8 cellular contexts compared by ENCODE assay signal in the genomic region with DNA sequence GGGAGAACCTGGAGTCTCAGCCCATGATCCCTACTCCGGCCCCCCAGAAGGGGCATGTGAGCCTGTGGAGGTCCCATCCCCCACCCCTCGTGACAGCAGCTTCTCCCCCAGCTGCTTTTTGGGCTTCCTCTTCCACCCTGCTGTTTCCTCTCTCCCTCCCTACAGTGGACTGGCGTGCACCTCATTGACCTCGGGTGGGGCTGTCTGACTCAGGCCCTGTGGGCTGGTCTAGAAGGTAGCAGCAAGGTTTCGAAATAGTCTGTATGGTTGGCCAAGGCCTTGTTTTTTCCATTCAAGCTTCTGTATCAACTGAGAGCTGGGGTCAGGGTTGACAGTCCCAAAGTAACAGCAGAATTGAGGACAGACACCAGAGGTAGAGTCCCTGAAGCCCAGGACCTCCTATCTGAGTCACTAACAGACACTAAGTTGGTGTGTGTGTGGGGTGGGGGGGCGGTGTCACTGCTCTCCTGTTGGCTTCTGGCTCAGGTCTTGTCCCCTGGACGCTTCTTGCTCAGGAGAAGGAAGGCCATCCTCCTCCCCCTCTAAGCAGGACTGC. TPM values are rescaled to one million over a fixed set of nuclear protein-coding genes. Genes with fewer than 3 reads are reported as not detected.
DNase-seq lines count a peak whose midpoint lies in the region; ATAC-seq and TF ChIP-seq lines count a peak whose summit lies in the region.

No MANE protein-coding gene starts in this region.

- peaks cover 4% of the 10 kb centered on the region for H3K27me3 Mint-ChIP-seq in HFFc6 (ENCODE audit: insufficient read depth)
- peaks cover 19% of the 10 kb centered on the region for H3K27me3 Mint-ChIP-seq in H9 (ENCODE audit: low read depth)

- H3K9ac ChIP-seq in H9 (ENCODE audit: extremely low read depth, insufficient read length, low read length) = no peak overlapping the region

- H4K8ac ChIP-seq in H9 (replicated peaks; ENCODE audit: insufficient read length, low read depth, low read length) = no peak overlapping the region

- H3K14ac ChIP-seq in H9 (ENCODE audit: insufficient read depth, low read length) = no peak overlapping the region

- H3K9me3 ChIP-seq in MG63 (no peaks in the 10 kb centered on the region), lower lobe of right lung (no peaks in the 10 kb centered on the region), H9 (ENCODE audit: control insufficient read depth, low read depth, low read length) (no peaks in the 10 kb centered on the region)

- H2BK5ac ChIP-seq in H9 (ENCODE audit: insufficient read length, low read length) = no peak overlapping the region

- no peaks in the 10 kb centered on the region for H3K36me3 ChIP-seq in MG63
- H3K36me3 ChIP-seq in lower lobe of right lung = no peaks in the 10 kb centered on the region

- H3K4me3 ChIP-seq in MG63 (no peak overlapping the region), cardiac fibroblast (replicated peaks in 1 of 2; ENCODE audit: low read depth in 2 of 2, low read length in 2 of 2) (no peak overlapping the region), lower lobe of right lung (no peak overlapping the region)

- no peak overlapping the region for H2BK20ac ChIP-seq in H9 (ENCODE audit: low read depth, low read length, poor library complexity, severe bottlenecking)

- H3K27ac ChIP-seq in lower lobe of right lung = peak overlapping the region; percentile 58
- H3K27ac ChIP-seq in H9 (ENCODE audit: insufficient read length, low read depth, low read length) = no peak overlapping the region

- H2AK5ac ChIP-seq in H9 (ENCODE audit: insufficient read length, low read length) = no peak overlapping the region

- no peak overlapping the region for H3K4me3 Mint-ChIP-seq in HFFc6
- no peak overlapping the region for H3K4me3 Mint-ChIP-seq in H9

- DNase-seq in HFFc6 (peak; percentile 49), MG63 (peak; percentile 85), cardiac fibroblast (ENCODE audit: low read depth in 2 of 2) (peak; percentile 76 to 85), lower lobe of right lung (peak; percentile 87), NCI-H1694 (lab: John Stamatoyannopoulos, UW) (no peak), H9 (no peak), NCI-H69 (lab: John Stamatoyannopoulos, UW) (no peak)

- no CpG with 5 or more reads among the region's 7 CpGs for WGBS in H9 (ENCODE audit: extremely low coverage, insufficient read length, low lambda C conversion rate)

- peaks cover 25% of the 10 kb centered on the region for H3K4me1 ChIP-seq in lower lobe of right lung
- H3K4me1 ChIP-seq in H9 (ENCODE audit: insufficient read depth, low read length) = no peaks in the 10 kb centered on the region

- H2AFZ ChIP-seq in H9 (ENCODE audit: low read length) = no peak overlapping the region

- H3K18ac ChIP-seq in H9 (ENCODE audit: insufficient read length, low read depth, low read length) = no peak overlapping the region

- H3K4me1 Mint-ChIP-seq in HFFc6 (ENCODE audit: low read depth) (peaks cover 36% of the 10 kb centered on the region), H9 (peaks cover 16 to 22% of the 10 kb centered on the region in 2 experiments)

- TF ChIP-seq CTCF in HFFc6 (IDR thresholded peaks at IDR 0.05) (no peak), cardiac fibroblast (IDR thresholded peaks at IDR 0.05; ENCODE audit: low read depth, low read length) (no peak), lower lobe of right lung (IDR thresholded peaks at IDR 0.05) (no peak), H9 (conservative IDR thresholded peaks at IDR 0.05) (no peak)

- H3K56ac ChIP-seq in H9 (ENCODE audit: insufficient read length, low read depth, low read length) = no peak overlapping the region

- H3K4ac ChIP-seq in H9 (ENCODE audit: low read depth, low read length) = no peak overlapping the region

- intact Hi-C loops in lower lobe of right lung (cut with DNase I) = no loop called here

- no peak overlapping the region for H2BK15ac ChIP-seq in H9 (ENCODE audit: low read depth, low read length)

- H4K5ac ChIP-seq in H9 (ENCODE audit: insufficient read length, low read depth, low read length) = no peak overlapping the region

- H2BK12ac ChIP-seq in H9 (ENCODE audit: insufficient read length, low read depth, low read length) = no peak overlapping the region

- H3K9me3 Mint-ChIP-seq in HFFc6 (no peaks in the 10 kb centered on the region), H9 (no peaks in the 10 kb centered on the region)

- no peak overlapping the region for H3K23ac ChIP-seq in H9 (ENCODE audit: insufficient read length, low read depth, low read length)

- no peak overlapping the region for H3K4me2 ChIP-seq in H9 (ENCODE audit: insufficient read depth, insufficient read length, low read length)

- ATAC-seq in GM18519 (IDR thresholded peaks at IDR 0.05; ENCODE audit: low FRiP score, unreplicated experiment) = peak; percentile 50
- ATAC-seq in lower lobe of right lung = peak; percentile 91 to 93

- H3K27me3 ChIP-seq in MG63 = no peaks in the 10 kb centered on the region
- H3K27me3 ChIP-seq in lower lobe of right lung (ENCODE audit: low read depth) = peaks cover 10% of the 10 kb centered on the region
- H3K27me3 ChIP-seq in H9 (ENCODE audit: insufficient read depth, low read length) = no peaks in the 10 kb centered on the region

- H3K36me3 Mint-ChIP-seq in HFFc6 (ENCODE audit: low read depth) = no peaks in the 10 kb centered on the region
- H3K36me3 Mint-ChIP-seq in H9 (ENCODE audit: insufficient read depth in 1 of 3, low read depth in 3 of 3) = no peaks in the 10 kb centered on the region

- H3K79me1 ChIP-seq in H9 (ENCODE audit: insufficient read depth, low read depth, low read length, poor library complexity, severe bottlenecking) = no peaks in the 10 kb centered on the region

- H3K27ac Mint-ChIP-seq in HFFc6 (peak overlapping the region; percentile 47), H9 (0 out of 7 replicates have a peak overlapping the region, but pooled peaks of 1 of the 3 experiments have one; percentile 27)

- H2BK120ac ChIP-seq in H9 (ENCODE audit: low read depth, low read length, poor library complexity, severe bottlenecking) = no peak overlapping the region

- no peak overlapping the region for H3T11ph ChIP-seq in H9 (ENCODE audit: low read length)

- no peaks in the 10 kb centered on the region for H3K23me2 ChIP-seq in H9 (ENCODE audit: insufficient read length, low read depth, low read length, poor library complexity, severe bottlenecking)

- no peaks in the 10 kb centered on the region for H4K20me1 ChIP-seq in H9 (ENCODE audit: control insufficient read depth, insufficient read depth, insufficient read length)

- H4K91ac ChIP-seq in H9 (ENCODE audit: insufficient read length, low read depth, low read length) = no peak overlapping the region

- no peaks in the 10 kb centered on the region for H3K79me2 ChIP-seq in H9 (ENCODE audit: insufficient read depth, low read length)

RNA-seq across cellular contexts. Expression of gene SLC37A2, which starts 7.7 kb away (rescaled TPM):
- total RNA-seq in HFFc6 (2021; fragmentation: NEBNext Ultra II Directional; extraction: Animal tissue kit (Norgen Biotek cat#: 25700)) = 1 to 10 TPM; 1.7 to 4.5 (median 3.7) TPM
- 0.07 and 0.79 TPM in 2 replicates for total RNA-seq in MG63 (2014; rRNA removed; shearing (Covaris generic); ENCODE audit: low replicate concordance)
- total RNA-seq in lower lobe of right lung = 25.0 TPM
- 0.61 and 1.2 TPM in 2 replicates for total RNA-seq in H9 (2021)

RNA-seq across cellular contexts. Expression of gene TMEM218, which starts 40.6 kb away (rescaled TPM):
- total RNA-seq in HFFc6 (2021; fragmentation: NEBNext Ultra II Directional; extraction: Animal tissue kit (Norgen Biotek cat#: 25700)) = 10 to 100 TPM; 14.9 to 24.3 (median 20.7) TPM
- 27.7 and 31.6 TPM in 2 replicates for total RNA-seq in MG63 (2014; rRNA removed; shearing (Covaris generic); ENCODE audit: low replicate concordance)
- total RNA-seq in lower lobe of right lung (20.5 TPM), H9 (2021) (14.3 and 15.2 TPM in 2 replicates)

Comparison
In these comparisons a context has a peak if more than half of its experiments do, and no peak if none do; other contexts are left out.
1. DNase-seq: peak in HFFc6 (single experiment), MG63 (single experiment), cardiac fibroblast (2 of 2) and lower lobe of right lung (single experiment); none in NCI-H1694 (single experiment), H9 (single experiment) and NCI-H69 (single experiment).